17 cellular contexts compared by ENCODE assay signal in the genomic region with DNA sequence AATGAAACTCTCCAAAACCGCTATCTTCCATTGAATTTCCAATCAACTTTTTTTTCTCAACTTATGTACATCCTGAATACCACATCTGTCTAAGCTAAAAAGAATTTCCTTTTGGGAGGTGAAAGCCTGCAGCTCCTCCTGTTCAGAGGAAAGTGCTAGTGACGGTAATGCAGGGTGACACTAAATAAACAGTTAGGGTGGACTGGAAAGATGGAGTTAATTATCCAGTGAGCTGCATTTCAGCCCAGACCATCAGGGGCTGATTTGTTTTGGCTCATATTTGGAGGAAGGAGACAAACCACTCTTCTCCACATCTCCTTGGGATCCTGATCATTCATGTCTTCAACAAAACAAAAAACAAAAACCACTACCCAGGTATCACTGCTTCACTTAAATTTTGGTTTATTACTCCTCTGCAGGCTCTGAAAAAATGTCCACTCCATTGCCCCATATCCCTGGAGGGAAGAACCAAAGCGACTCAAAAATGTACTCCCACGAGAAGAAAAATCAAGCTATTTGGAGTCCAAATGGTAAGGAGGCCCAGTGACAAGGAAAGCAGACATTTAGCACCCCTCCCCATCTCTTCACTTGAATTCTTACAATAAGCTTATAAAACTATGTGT. TPM values are rescaled to one million over a fixed set of nuclear protein-coding genes. Genes with fewer than 3 reads are reported as not detected.
DNase-seq lines count a peak whose midpoint lies in the region; ATAC-seq, FAIRE-seq and TF ChIP-seq lines count a peak whose summit lies in the region.
"Had no signal": no experiment of that assay in that cellular context is flagged by ENCODE, and none has a peak within 500 bp of the region (broad histone marks: within the 10 kb centered on the region; RNA-seq: fewer than 3 reads in every experiment).

No MANE protein-coding gene starts in this region.

- peak overlapping the region; percentile 75 for H3K4me3 Mint-ChIP-seq in WTC11

- no TSS peak for BruUV-seq in HepG2 (replicated peaks; lab: Mats Ljungman, UMichigan)

- H3K27ac Mint-ChIP-seq in WTC11 = no peak overlapping the region

- no peak overlapping the region for H2BK15ac ChIP-seq in mesenchymal stem cell (ENCODE audit: low read depth, poor library complexity, severe bottlenecking)

- H3K27me3 Mint-ChIP-seq in WTC11 (ENCODE audit: low read depth) = peaks cover 100% of the 10 kb centered on the region

- H4K8ac ChIP-seq in mesenchymal stem cell (ENCODE audit: low read length) = no peak overlapping the region

- no peaks in the 10 kb centered on the region for H3K9me3 Mint-ChIP-seq in WTC11
- H3K9me3 Mint-ChIP-seq: T-cell had no signal

- no peak for TF ChIP-seq RAD21 in HepG2 (CRISPR knock-in tag; IDR thresholded peaks at IDR 0.05)

- H3K23ac ChIP-seq in mesenchymal stem cell (ENCODE audit: low read length in 2 of 2) = no peak overlapping the region

- H3K27ac ChIP-seq in HepG2 (ENCODE audit: extremely low read length, insufficient read depth, low read length) (no peak overlapping the region), right lobe of liver (no peak overlapping the region), mesenchymal stem cell (ENCODE audit: low read length, poor library complexity, severe bottlenecking) (peak overlapping the region; percentile 9)

- H3K79me1 ChIP-seq in mesenchymal stem cell (replicated peaks; ENCODE audit: low read length, poor library complexity, severe bottlenecking) = peaks cover 15% of the 10 kb centered on the region

- ATAC-seq in HepG2 = no peak
- no peak for ATAC-seq in right lobe of liver
- no peak for ATAC-seq in WTC11
- no peak for ATAC-seq in activated CD4-positive, CD25-positive, alpha-beta regulatory T cell treated with anti-CD3 and anti-CD28 coated beads, Interleukin-2, amount 50 U/mL, for 24 hours
- ATAC-seq: stimulated activated naive CD8-positive, alpha-beta T cell treated with anti-CD3 and anti-CD28 coated beads, Interleukin-15, Interleukin-2, amounts not matched to agents 100 U/mL and 50 U/mL, for 24 hours; T-cell had no signal

- FAIRE-seq in HepG2 (lab: Jason Lieb, UNC) = no peak
- FAIRE-seq: bronchial epithelial cell had no signal

- H3K27me3 ChIP-seq in HepG2 (ENCODE audit: control insufficient read depth in 1 of 2, insufficient read depth in 2 of 2, low read length in 2 of 2) = peaks cover 1 to 32% of the 10 kb centered on the region in 2 experiments; a peak in 4 of 5 replicates
- peaks cover 17 to 42% of the 10 kb centered on the region in 2 donors for H3K27me3 ChIP-seq in right lobe of liver
- H3K27me3 ChIP-seq in mesenchymal stem cell (ENCODE audit: control insufficient read depth in 1 of 2, insufficient read depth in 1 of 2, low read length in 2 of 2) = peaks cover 0 to 53% of the 10 kb centered on the region in 2 experiments

- TF ChIP-seq POLR2A in HepG2 (IDR thresholded peaks at IDR 0.05; ENCODE audit: insufficient read depth in 1 of 2, low read depth in 2 of 2, low read length in 2 of 2) (no peak), right lobe of liver (IDR thresholded peaks at IDR 0.05) (no peak)

- H4K20me1 ChIP-seq in HepG2 (ENCODE audit: insufficient read depth, low read length) = no peaks in the 10 kb centered on the region

- no peak overlapping the region for H2BK5ac ChIP-seq in mesenchymal stem cell (ENCODE audit: low read depth, low read length, poor library complexity, severe bottlenecking)

- WGBS in HepG2 (ENCODE audit: low lambda C conversion rate) = 40% methylated on average over 4 of the region's 4 CpGs
- WGBS in right lobe of liver (ENCODE audit: insufficient coverage, low coverage, low lambda C conversion rate, missing lambda C conversion rate) = 21% methylated on average over 4 of the region's 4 CpGs
- 1% methylated on average over 3 of the region's 4 CpGs for WGBS in mesenchymal stem cell

- no peak overlapping the region for H2BK12ac ChIP-seq in mesenchymal stem cell (ENCODE audit: low read length in 2 of 2)

- POLR2A ChIA-PET in HepG2 (lab: Yijun Ruan, JAX) = no interaction called here
- POLR2A ChIA-PET in WTC11 (lab: Charles Lee) = interaction anchor here (1.0 to 1.5 kb wide), 2 partner anchors 13 to 600 kb away, joined by 3 to 5 read pairs; no protein-coding TSS in a partner anchor

- H3K36me3 ChIP-seq in HepG2 (replicated peaks in 1 of 2; ENCODE audit: control insufficient read depth in 1 of 2, insufficient read depth in 2 of 2, low read length in 2 of 2) (no peaks in the 10 kb centered on the region), right lobe of liver (no peaks in the 10 kb centered on the region), mesenchymal stem cell (ENCODE audit: control insufficient read depth in 1 of 2, insufficient read depth in 2 of 2, low read depth in 1 of 2, low read length in 2 of 2) (no peaks in the 10 kb centered on the region)
- H3K36me3 ChIP-seq: BE2C had no signal

- H3K14ac ChIP-seq in mesenchymal stem cell (ENCODE audit: low read length in 2 of 2) = no peak overlapping the region

- H3K79me2 ChIP-seq in HepG2 (ENCODE audit: insufficient read depth, low read length) = no peaks in the 10 kb centered on the region

- H3K4me3 ChIP-seq in HepG2 (replicated peaks in 1 of 3; ENCODE audit: insufficient read depth in 1 of 3, low read depth in 2 of 3, low read length in 3 of 3) (no peak overlapping the region), right lobe of liver (no peak overlapping the region), mesenchymal stem cell (ENCODE audit: insufficient read depth in 1 of 2, low read depth in 1 of 2, low read length in 2 of 2) (no peak overlapping the region)

- no peak overlapping the region for H3K4ac ChIP-seq in mesenchymal stem cell (ENCODE audit: low read depth in 1 of 2, low read length in 2 of 2)

- intact Hi-C loops in HepG2 (cut with micrococcal nuclease; ENCODE audit: unreplicated experiment) = no loop called here
- intact Hi-C loops in right lobe of liver (cut with DNase I) = loop anchor here in 1 of 2 donors (10.0 kb wide), 1 partner anchor 70 kb away; the partner anchor contains the start of gene SIX4

- no peak for TF ChIP-seq CTCF in HepG2 (CRISPR knock-in tag; IDR thresholded peaks at IDR 0.05)
- no peak for TF ChIP-seq CTCF in right lobe of liver (IDR thresholded peaks at IDR 0.05)
- no peak for TF ChIP-seq CTCF in WTC11 (IDR thresholded peaks at IDR 0.05)

- no peak overlapping the region for H2AFZ ChIP-seq in HepG2 (ENCODE audit: low read length)
- no peak overlapping the region for H2AFZ ChIP-seq in mesenchymal stem cell (ENCODE audit: low read depth, low read length)

- H2AK5ac ChIP-seq in mesenchymal stem cell (ENCODE audit: low read length, severe bottlenecking) = peak overlapping the region; percentile 39

- H3K4me1 ChIP-seq in HepG2 (ENCODE audit: insufficient read depth, low read length) (peaks cover 62% of the 10 kb centered on the region), right lobe of liver (peaks cover 0 to 29% (median 0%) of the 10 kb centered on the region in 4 donors), mesenchymal stem cell (ENCODE audit: control insufficient read depth, insufficient read depth, low read depth, low read length) (peaks cover 22% of the 10 kb centered on the region)

- H3K9ac ChIP-seq in HepG2 (ENCODE audit: insufficient read depth, low read depth, low read length) = no peak overlapping the region
- no peak overlapping the region for H3K9ac ChIP-seq in mesenchymal stem cell (ENCODE audit: low read length)

- no peak overlapping the region for H3K18ac ChIP-seq in mesenchymal stem cell (ENCODE audit: low read depth in 1 of 2, low read length in 2 of 2)

- no peak overlapping the region for H2BK120ac ChIP-seq in mesenchymal stem cell (ENCODE audit: low read depth, low read length)

- CTCF ChIA-PET in HepG2 (lab: Yijun Ruan, JAX; ENCODE audit: low intra/inter-chr PET ratio, low total read pairs) = no interaction called here
- CTCF ChIA-PET in WTC11 (lab: Charles Lee) = interaction anchor here (1.0 to 2.3 kb wide), 7 partner anchors 8 to 70 kb away, joined by 3 to 12 read pairs (median 4); partner anchors contain the start of gene SIX4

- in situ Hi-C loops in HepG2 (cut with HindIII; ENCODE audit: extremely low pct_ligation_motif_present, low pct_unique_long_range_greater_than_20kb) = no loop called here

- peaks cover 78% of the 10 kb centered on the region for H3K4me1 Mint-ChIP-seq in WTC11

- no peak overlapping the region for H4K91ac ChIP-seq in mesenchymal stem cell (ENCODE audit: low read length)

- TF ChIP-seq EP300 in HepG2 (IDR thresholded peaks at IDR 0.05; ENCODE audit: low read depth in 2 of 2, low read length in 2 of 2) = no peak
- no peak for TF ChIP-seq EP300 in HepG2 (CRISPR knock-in tag; IDR thresholded peaks at IDR 0.05; ENCODE audit: borderline replicate concordance)

- H3K4me2 ChIP-seq in HepG2 (ENCODE audit: low read depth, low read length) (no peak overlapping the region), mesenchymal stem cell (ENCODE audit: low read length, poor library complexity, severe bottlenecking) (peak overlapping the region; percentile 8)

- no peak for DNase-seq in HepG2 (ENCODE audit: low spot score)
- no peak for DNase-seq in right lobe of liver
- DNase-seq in WTC11 (ENCODE audit: low spot score) = no peak
- DNase-seq in mesenchymal stem cell = no peak
- DNase-seq in SIG-M5 (lab: John Stamatoyannopoulos, UW) = no peak
- no peak for DNase-seq in NCI-H2196 (lab: John Stamatoyannopoulos, UW; ENCODE audit: unreplicated experiment)
- DNase-seq in epidermal melanocyte (ENCODE audit: insufficient read length, low spot score) = no peak
- DNase-seq: activated CD4-positive, alpha-beta T cell treated with anti-CD3 and anti-CD28 coated beads, Interleukin-2, amount 50 U/mL, for 1 hour; BE2C; GF-D8; KBM-7; NCI-H146; stimulated activated CD4-positive, alpha-beta T cell treated with anti-CD3 and anti-CD28 coated beads, Interleukin-4, amount 100 ng/mL, for 24 hours; stimulated activated naive CD8-positive, alpha-beta T cell treated with anti-CD3 and anti-CD28 coated beads, Interleukin-15, Interleukin-2, amounts not matched to agents 100 U/mL and 50 U/mL, for 24 hours; T-cell had no signal

- H3K9me3 ChIP-seq in HepG2 (ENCODE audit: low read length) (no peaks in the 10 kb centered on the region), right lobe of liver (no peaks in the 10 kb centered on the region), mesenchymal stem cell (ENCODE audit: control insufficient read depth, low read length) (no peaks in the 10 kb centered on the region)
- H3K9me3 ChIP-seq: BE2C had no signal

- no peaks in the 10 kb centered on the region for H3K36me3 Mint-ChIP-seq in WTC11
- H3K36me3 Mint-ChIP-seq: T-cell had no signal

RNA-seq across cellular contexts. Expression of gene SIX1, which starts 5.1 kb away (rescaled TPM):
- total RNA-seq in HepG2 (2016; rRNA removed; fragmentation: Illumina TruSeq; extraction: Trizol) (6.5 and 6.8 TPM in 2 replicates), right lobe of liver (not detected), WTC11 (2021) (0.21 to 0.59 TPM (median 0.30 TPM) in 3 replicates)
- 2.6 and 3.0 TPM in 2 replicates for total RNA-seq in HepG2 (2016; cell fraction: cytosol; rRNA removed; fragmentation: Illumina TruSeq; extraction: Trizol; ENCODE audit: low read depth)
- total RNA-seq in HepG2 (2016; cell fraction: insoluble cytoplasmic fraction; rRNA removed; fragmentation: Illumina TruSeq; extraction: Trizol) = 5.9 and 6.3 TPM in 2 replicates
- total RNA-seq in HepG2 (2016; cell fraction: membrane; rRNA removed; fragmentation: Illumina TruSeq; extraction: Trizol) = 6.9 and 7.5 TPM in 2 replicates
- total RNA-seq in HepG2 (2016; cell fraction: nucleus; rRNA removed; fragmentation: Illumina TruSeq; extraction: Trizol) = 4.9 and 6.0 TPM in 2 replicates
- 1.3 and 1.7 TPM in 2 replicates for polyA plus RNA-seq in HepG2 (2011; rRNA removed)
- 1.2 and 1.8 TPM in 2 replicates for polyA plus RNA-seq in HepG2 (2011; cell fraction: cytosol; rRNA removed)
- 2.7 and 3.5 TPM in 2 replicates for polyA plus RNA-seq in HepG2 (2011; cell fraction: nucleus; rRNA removed)
- 3.0 and 3.1 TPM in 2 replicates for polyA plus RNA-seq in HepG2 (2012)
- 1.1 and 1.3 TPM in 2 replicates for polyA plus RNA-seq in HepG2 (2016; cell fraction: cytosol; fragmentation: Illumina TruSeq; extraction: Trizol; ENCODE audit: low read depth)
- polyA plus RNA-seq in HepG2 (2016; cell fraction: insoluble cytoplasmic fraction; fragmentation: Illumina TruSeq; extraction: Trizol; ENCODE audit: low read depth) = 6.3 and 7.8 TPM in 2 replicates
- polyA plus RNA-seq in HepG2 (2016; cell fraction: membrane; fragmentation: Illumina TruSeq; extraction: Trizol; ENCODE audit: low read depth) = 2.3 and 2.7 TPM in 2 replicates
- polyA plus RNA-seq in HepG2 (2016; cell fraction: nucleus; fragmentation: Illumina TruSeq; extraction: Trizol; ENCODE audit: insufficient read depth, low read depth) = 6.4 and 7.6 TPM in 2 replicates
- polyA minus RNA-seq in HepG2 (2011; rRNA and poly(A)+ RNA removed; ENCODE audit: low replicate concordance) = 1.5 and 4.6 TPM in 2 replicates
- polyA minus RNA-seq in HepG2 (2011; cell fraction: cytosol; rRNA and poly(A)+ RNA removed) = 2.3 and 3.2 TPM in 2 replicates
- polyA minus RNA-seq in HepG2 (2011; cell fraction: nucleus; rRNA and poly(A)+ RNA removed) = 7.1 and 8.3 TPM in 2 replicates
- polyA plus RNA-seq in mesenchymal stem cell (2013, experiment 1 of 2) = 0.07 TPM
- 0.11 TPM for polyA plus RNA-seq in mesenchymal stem cell (2013, experiment 2 of 2)
